ENCODE assay signal across 19 cellular contexts in genomic region chr3:11438636-11439035, GRCh38.
A peak's percentile ranks its signal among the peaks of the same experiment; 100 is the strongest.
DNase-seq lines count a peak whose midpoint lies in the region; ATAC-seq, FAIRE-seq and TF ChIP-seq lines count a peak whose summit lies in the region.
"Had no signal": no experiment of that assay in that cellular context is flagged by ENCODE, and none has a peak within 500 bp of the region (broad histone marks: within the 10 kb centered on the region; RNA-seq: fewer than 3 reads in every experiment).

No MANE protein-coding gene starts in this region.

- ATAC-seq in HG03135 (IDR thresholded peaks at IDR 0.05; ENCODE audit: unreplicated experiment): no peak
- ATAC-seq: activated T-cell treated with anti-CD3 and anti-CD28 coated beads, Interleukin-2, amount 50 U/mL, for 4 hours had no signal

- TF ChIP-seq CTCF in brain microvascular endothelial cell (IDR thresholded peaks at IDR 0.05; ENCODE audit: low read depth, low read length, missing control alignments) (peak; percentile 31), D721Med (IDR thresholded peaks at IDR 0.05; ENCODE audit: insufficient read depth, missing control alignments) (no peak)

- H3K79me2 ChIP-seq in GM23248 (ENCODE audit: insufficient read depth): no peaks in the 10 kb centered on the region
- H3K79me2 ChIP-seq: parathyroid adenoma had no signal

- no peaks in the 10 kb centered on the region for H3K36me3 ChIP-seq in brain microvascular endothelial cell (replicated peaks)
- no peaks in the 10 kb centered on the region for H3K36me3 ChIP-seq in GM23248 (ENCODE audit: low read depth)

- no peak overlapping the region for H3K4me2 ChIP-seq in GM23248 (ENCODE audit: unreplicated experiment)

- no peak for FAIRE-seq in D721Med (lab: Jason Lieb, UNC)
- FAIRE-seq: G401.6, keratinocyte, RCC 7860 had no signal

- in situ Hi-C loops in brain microvascular endothelial cell (cut with HindIII; ENCODE audit: low pct_ligation_motif_present, low sequenced_read_pairs) (no loop called here), GM23248 (cut with MboI) (no loop called here)

- no peaks in the 10 kb centered on the region for H3K9me3 ChIP-seq in GM23248 (ENCODE audit: low read depth)
- H3K9me3 ChIP-seq: Caco-2 had no signal

- no peaks in the 10 kb centered on the region for H4K20me1 ChIP-seq in GM23248 (ENCODE audit: insufficient read depth)

- peaks cover 11% of the 10 kb centered on the region for H3K4me1 ChIP-seq in GM23248 (ENCODE audit: insufficient read depth)
- H3K4me1 ChIP-seq: Caco-2, parathyroid adenoma had no signal

- no peak overlapping the region for H2AFZ ChIP-seq in GM23248
- H2AFZ ChIP-seq: parathyroid adenoma had no signal

- 89 to 96% methylated on average over 2 of the region's 2 CpGs for WGBS in GM23248 (ENCODE audit: low coverage in 1 of 2, low lambda C conversion rate in 2 of 2, missing lambda C conversion rate in 2 of 2), 2 experiments

- DNase-seq in GM03348 (ENCODE audit: low spot score) (peak; percentile 34), brain microvascular endothelial cell (peak; percentile 38), hepatic stellate cell (ENCODE audit: low spot score) (peak; percentile 38), pulmonary artery endothelial cell (ENCODE audit: low read depth, low spot score) (peak; percentile 13), D721Med (ENCODE audit: insufficient read length, low spot score) (no peak), CD1c-positive myeloid dendritic cell (ENCODE audit: extremely low spot score) (no peak), GM23248 (no peak)
- DNase-seq: activated CD4-positive, alpha-beta T cell treated with anti-CD3 and anti-CD28 coated beads, Interleukin-2, amount 50 U/mL, for 4 hours; activated T-cell treated with anti-CD3 and anti-CD28 coated beads, Interleukin-2, amount 50 U/mL, for 4 hours; Caco-2; central memory CD4-positive, alpha-beta T cell; GOT3; NCI-H1417; SW 1271 had no signal

- H3K4me3 ChIP-seq in brain microvascular endothelial cell (ENCODE audit: low read depth, low read length): no peak overlapping the region
- H3K4me3 ChIP-seq in GM23248: no peak overlapping the region

- no peak overlapping the region for H3K9ac ChIP-seq in GM23248
- H3K9ac ChIP-seq: parathyroid adenoma had no signal

- H3K27me3 ChIP-seq in brain microvascular endothelial cell (replicated peaks) (no peaks in the 10 kb centered on the region), GM23248 (replicated peaks; ENCODE audit: insufficient read depth) (no peaks in the 10 kb centered on the region)

- peaks cover 18% of the 10 kb centered on the region for H3F3A ChIP-seq in GM23248 (ENCODE audit: insufficient read depth)

- no peaks in the 10 kb centered on the region for H3K9me2 ChIP-seq in GM23248 (ENCODE audit: insufficient read depth)

- H3K27ac ChIP-seq in brain microvascular endothelial cell: peak overlapping the region; percentile 35
- no peak overlapping the region for H3K27ac ChIP-seq in GM23248
- H3K27ac ChIP-seq: parathyroid adenoma had no signal

Comparison
In these comparisons a context has a peak if more than half of its experiments do, and no peak if none do; other contexts are left out.
1. DNase-seq: peak in GM03348 (single experiment), brain microvascular endothelial cell (single experiment), hepatic stellate cell (single experiment) and pulmonary artery endothelial cell (single experiment); none in D721Med (single experiment), CD1c-positive myeloid dendritic cell (single experiment) and GM23248 (single experiment).